Comparison of ENCODE assay signal across 7 cellular contexts in genomic region chr11:114399903-114400221, GRCh38. TPM values are rescaled to one million over a fixed set of nuclear protein-coding genes. Genes with fewer than 3 reads are reported as not detected.
DNase-seq lines count a peak whose midpoint lies in the region; ATAC-seq, FAIRE-seq and TF ChIP-seq lines count a peak whose summit lies in the region.

No MANE protein-coding gene starts in this region.

- TF ChIP-seq POLR2A in H54 (IDR thresholded peaks at IDR 0.05; ENCODE audit: low read depth, low read length), result no peak

- H3K27me3 ChIP-seq in smooth muscle cell (ENCODE audit: low read depth), result no peaks in the 10 kb centered on the region

- peak overlapping the region; percentile 97 for H3K27ac Mint-ChIP-seq in activated naive CD8-positive, alpha-beta T cell treated with anti-CD3 and anti-CD28 coated beads, Interleukin-2, amount 10 ng/mL, durations not matched to agents 7 days and 5 days

- H3K9me3 ChIP-seq in smooth muscle cell (replicated peaks; ENCODE audit: low read depth), result no peaks in the 10 kb centered on the region

- peaks cover 16% of the 10 kb centered on the region for H3K36me3 Mint-ChIP-seq in activated naive CD8-positive, alpha-beta T cell treated with anti-CD3 and anti-CD28 coated beads, Interleukin-2, amount 10 ng/mL, durations not matched to agents 7 days and 5 days

- H3K9ac ChIP-seq in smooth muscle cell (ENCODE audit: low read depth), result peak overlapping the region; percentile 97

- H4K20me1 ChIP-seq in smooth muscle cell (ENCODE audit: low read depth), result peaks cover 34% of the 10 kb centered on the region

- no peak for TF ChIP-seq CTCF in smooth muscle cell (IDR thresholded peaks at IDR 0.05; ENCODE audit: borderline replicate concordance, insufficient read depth, poor library complexity, severe bottlenecking)

- POLR2A ChIA-PET in activated naive CD8-positive, alpha-beta T cell treated with anti-CD3 and anti-CD28 coated beads, Interleukin-2, amount 10 ng/mL, durations not matched to agents 7 days and 5 days (lab: Charles Lee), result interaction anchor here (1.3 kb wide), 1 partner anchor 217 kb away, joined by 3 read pairs; no protein-coding TSS in a partner anchor

- H3K4me2 ChIP-seq in smooth muscle cell, result peak overlapping the region; percentile 90

- ATAC-seq in GM18508 (IDR thresholded peaks at IDR 0.05; ENCODE audit: insufficient read depth, unreplicated experiment), result peak; percentile 11
- ATAC-seq in HG02571 (IDR thresholded peaks at IDR 0.05; ENCODE audit: unreplicated experiment), result peak; percentile 29
- peak; percentile 7 for ATAC-seq in activated naive CD8-positive, alpha-beta T cell treated with anti-CD3 and anti-CD28 coated beads, Interleukin-2, amount 10 ng/mL, durations not matched to agents 7 days and 5 days (ENCODE audit: low read depth)

- H3K4me1 Mint-ChIP-seq in activated naive CD8-positive, alpha-beta T cell treated with anti-CD3 and anti-CD28 coated beads, Interleukin-2, amount 10 ng/mL, durations not matched to agents 7 days and 5 days, result peaks cover 28% of the 10 kb centered on the region

- no peaks in the 10 kb centered on the region for H3K27me3 Mint-ChIP-seq in activated naive CD8-positive, alpha-beta T cell treated with anti-CD3 and anti-CD28 coated beads, Interleukin-2, amount 10 ng/mL, durations not matched to agents 7 days and 5 days

- H3K9me3 Mint-ChIP-seq in activated naive CD8-positive, alpha-beta T cell treated with anti-CD3 and anti-CD28 coated beads, Interleukin-2, amount 10 ng/mL, durations not matched to agents 7 days and 5 days, result no peaks in the 10 kb centered on the region

- H3K4me3 Mint-ChIP-seq in activated naive CD8-positive, alpha-beta T cell treated with anti-CD3 and anti-CD28 coated beads, Interleukin-2, amount 10 ng/mL, durations not matched to agents 7 days and 5 days, result peak overlapping the region; percentile 94

- peak overlapping the region; percentile 95 for H3K4me3 ChIP-seq in iPS-11a (ENCODE audit: low read depth, low read length)
- peak overlapping the region; percentile 74 for H3K4me3 ChIP-seq in smooth muscle cell

- peaks cover 53% of the 10 kb centered on the region for H3K79me2 ChIP-seq in smooth muscle cell (ENCODE audit: low read depth)

- H2AFZ ChIP-seq in smooth muscle cell (ENCODE audit: low read depth), result peak overlapping the region; percentile 41

- FAIRE-seq in H54 (lab: Jason Lieb, UNC), result no peak

- DNase-seq in NCI-H1436 treated with DMSO at 0.1 percent for 48 hours (lab: John Stamatoyannopoulos, UW), result peak; percentile 9
- no peak for DNase-seq in activated naive CD8-positive, alpha-beta T cell treated with anti-CD3 and anti-CD28 coated beads, Interleukin-2, amount 10 ng/mL, durations not matched to agents 7 days and 5 days
- DNase-seq in smooth muscle cell (lab: John Stamatoyannopoulos, UW; ENCODE audit: unreplicated experiment), result no peak
- no peak for DNase-seq in H54 (ENCODE audit: insufficient read length, low spot score)

- H3K36me3 ChIP-seq in smooth muscle cell (ENCODE audit: low read depth), result no peaks in the 10 kb centered on the region

- H3K27ac ChIP-seq in smooth muscle cell (ENCODE audit: low read depth), result peak overlapping the region; percentile 99

- WGBS in smooth muscle cell (ENCODE audit: low lambda C conversion rate), result under 1% methylated on average over 23 of the region's 23 CpGs

- peaks cover 2% of the 10 kb centered on the region for H3F3A ChIP-seq in smooth muscle cell (ENCODE audit: low read depth)

- H3K4me1 ChIP-seq in smooth muscle cell (ENCODE audit: low read depth), result peaks cover 21% of the 10 kb centered on the region

RNA-seq across cellular contexts. Expression of gene C11orf71, which starts 0.4 kb away (rescaled TPM):
- total RNA-seq in activated naive CD8-positive, alpha-beta T cell treated with anti-CD3 and anti-CD28 coated beads, Interleukin-2, amount 10 ng/mL, durations not matched to agents 7 days and 5 days, result 10 to 100 TPM; 11.0 to 12.0 TPM
- total RNA-seq in smooth muscle cell, result 2.0 and 3.8 TPM in 2 replicates
- polyA plus RNA-seq in smooth muscle cell, result 1.3 TPM in 2 replicates

RNA-seq across cellular contexts. Expression of gene RBM7, which starts 0.6 kb away (rescaled TPM):
- 10 to 100 TPM; 40.2 to 43.3 TPM for total RNA-seq in activated naive CD8-positive, alpha-beta T cell treated with anti-CD3 and anti-CD28 coated beads, Interleukin-2, amount 10 ng/mL, durations not matched to agents 7 days and 5 days
- 79.0 and 90.9 TPM in 2 replicates for total RNA-seq in smooth muscle cell
- 39.7 and 47.1 TPM in 2 replicates for polyA plus RNA-seq in smooth muscle cell

RNA-seq across cellular contexts. Expression of gene REXO2, which starts 39.4 kb away (rescaled TPM):
- 10 to 100 TPM; 47.9 to 49.7 TPM for total RNA-seq in activated naive CD8-positive, alpha-beta T cell treated with anti-CD3 and anti-CD28 coated beads, Interleukin-2, amount 10 ng/mL, durations not matched to agents 7 days and 5 days
- total RNA-seq in smooth muscle cell, result 179 and 189 TPM in 2 replicates
- 164 and 210 TPM in 2 replicates for polyA plus RNA-seq in smooth muscle cell
